35 cellular contexts compared by ENCODE assay signal in genomic region chr19:32029235-32029634, GRCh38.
"Had no signal": no experiment of that assay in that cellular context is flagged by ENCODE, and none has a peak within 500 bp of the region (broad histone marks: within the 10 kb centered on the region; RNA-seq: fewer than 3 reads in every experiment).

No MANE protein-coding gene starts in this region.

- H3K4me1 ChIP-seq: adrenal gland, body of pancreas, breast epithelium had no signal

- ATAC-seq: activated CD8-positive, alpha-beta T cell treated with anti-CD3 and anti-CD28 coated beads for 36 hours; activated naive CD4-positive, alpha-beta T cell treated with anti-CD3 and anti-CD28 coated beads, Interleukin-2, amount 50 U/mL, for 72 hours; activated T-cell treated with anti-CD3 and anti-CD28 coated beads, Interleukin-2, amount 50 U/mL, for 4 hours; activated T-cell treated with anti-CD3 and anti-CD28 coated beads, Interleukin-2, amount 50 U/mL, for 72 hours; activated T-helper 17 cell treated with anti-CD3 and anti-CD28 coated beads, Interleukin-2, amount 50 U/mL, for 72 hours; body of pancreas had no signal

- H3K27me3 ChIP-seq: adrenal gland, body of pancreas, brain microvascular endothelial cell had no signal

- H3K4me3 ChIP-seq: adrenal gland, body of pancreas, breast epithelium had no signal

- H3K36me3 Mint-ChIP-seq: activated CD4-positive, alpha-beta memory T cell treated with anti-CD3 and anti-CD28 coated beads for 36 hours; activated naive CD4-positive, alpha-beta T cell treated with anti-CD3 and anti-CD28 coated beads, Interleukin-2, amount 50 U/mL, for 72 hours; activated naive CD8-positive, alpha-beta T cell treated with anti-CD3 and anti-CD28 coated beads for 36 hours had no signal

- H3K9me3 ChIP-seq: adrenal gland, body of pancreas, breast epithelium had no signal

- H3K27me3 Mint-ChIP-seq: activated B cell treated with CpG ODN at 0.5 μM for 24 hours; activated CD4-positive, alpha-beta T cell treated with anti-CD3 and anti-CD28 coated beads, Interleukin-2, amount 10 ng/mL, durations not matched to agents 24 days and 14 days; activated naive CD8-positive, alpha-beta T cell treated with anti-CD3 and anti-CD28 coated beads for 36 hours had no signal

- DNase-seq: activated B cell treated with CpG ODN at 0.5 μM for 24 hours; activated CD4-positive, alpha-beta memory T cell treated with anti-CD3 and anti-CD28 coated beads for 36 hours; activated CD4-positive, alpha-beta T cell treated with anti-CD3 and anti-CD28 coated beads for 4 hours; activated CD4-positive, alpha-beta T cell treated with anti-CD3 and anti-CD28 coated beads, Interleukin-2, amount 10 ng/mL, durations not matched to agents 24 days and 14 days; activated CD4-positive, alpha-beta T cell treated with anti-CD3 and anti-CD28 coated beads, Interleukin-2, amount 50 U/mL, for 1 hour; activated CD4-positive, alpha-beta T cell treated with anti-CD3 and anti-CD28 coated beads, Interleukin-2, amount 50 U/mL, for 4 hours; activated CD4-positive, CD25-positive, alpha-beta regulatory T cell treated with anti-CD3 and anti-CD28 coated beads, Interleukin-2, amount 50 U/mL, for 72 hours; activated CD8-positive, alpha-beta memory T cell treated with anti-CD3 and anti-CD28 coated beads, Interleukin-2, amount 50 U/mL, for 4 hours; activated CD8-positive, alpha-beta T cell treated with anti-CD3 and anti-CD28 coated beads for 36 hours; activated effector memory CD4-positive, alpha-beta T cell treated with anti-CD3 and anti-CD28 coated beads, Interleukin-2, amount 50 U/mL, for 16 hours; activated gamma-delta T cell treated with Interleukin-2 at 50 U/mL for 16 hours; activated naive CD4-positive, alpha-beta T cell; activated naive CD4-positive, alpha-beta T cell treated with anti-CD3 and anti-CD28 coated beads for 36 hours; activated naive CD4-positive, alpha-beta T cell treated with anti-CD3 and anti-CD28 coated beads, Interleukin-2, amount 50 U/mL, for 16 hours; activated naive CD8-positive, alpha-beta T cell treated with anti-CD3 and anti-CD28 coated beads for 36 hours; activated T-cell treated with anti-CD3 and anti-CD28 coated beads for 4 hours; activated T-cell treated with anti-CD3 and anti-CD28 coated beads, Interleukin-2, amount 50 U/mL, for 1 hour; activated T-cell treated with anti-CD3 and anti-CD28 coated beads, Interleukin-2, amount 50 U/mL, for 4 hours; activated T-cell treated with anti-CD3 and anti-CD28 coated beads, Interleukin-2, amount 50 U/mL, for 72 hours; adrenal gland; amniotic stem cell; aorta; body of pancreas; brain microvascular endothelial cell; central memory CD4-positive, alpha-beta T cell; T-helper 1 cell; T-helper 2 cell; T-helper 9 cell; WERI-Rb-1 had no signal

- H3K36me3 ChIP-seq: adrenal gland, brain microvascular endothelial cell, breast epithelium, WERI-Rb-1 had no signal

- H3K4me1 Mint-ChIP-seq: activated B cell treated with CpG ODN at 0.5 μM for 24 hours; activated CD4-positive, alpha-beta T cell treated with anti-CD3 and anti-CD28 coated beads, Interleukin-2, amount 10 ng/mL, durations not matched to agents 24 days and 14 days; activated naive CD8-positive, alpha-beta T cell treated with anti-CD3 and anti-CD28 coated beads for 36 hours; activated T-helper 17 cell treated with anti-CD3 and anti-CD28 coated beads, Interleukin-2, amount 50 U/mL, for 72 hours had no signal

- H3K9me3 Mint-ChIP-seq: activated CD8-positive, alpha-beta T cell treated with anti-CD3 and anti-CD28 coated beads for 36 hours had no signal

- H3K27ac ChIP-seq: adrenal gland, body of pancreas, brain microvascular endothelial cell, breast epithelium, WERI-Rb-1 had no signal

- H3K4me3 Mint-ChIP-seq: activated B cell treated with CpG ODN at 0.5 μM for 24 hours; activated CD4-positive, alpha-beta memory T cell treated with anti-CD3 and anti-CD28 coated beads for 36 hours; activated CD4-positive, alpha-beta T cell treated with anti-CD3 and anti-CD28 coated beads, Interleukin-2, amount 10 ng/mL, durations not matched to agents 24 days and 14 days; activated CD8-positive, alpha-beta T cell treated with anti-CD3 and anti-CD28 coated beads for 36 hours; activated naive CD4-positive, alpha-beta T cell treated with anti-CD3 and anti-CD28 coated beads for 36 hours; activated naive CD8-positive, alpha-beta T cell treated with anti-CD3 and anti-CD28 coated beads for 36 hours; activated T-cell treated with anti-CD3 and anti-CD28 coated beads, Interleukin-2, amount 50 U/mL, for 4 hours; activated T-cell treated with anti-CD3 and anti-CD28 coated beads, Interleukin-2, amount 50 U/mL, for 72 hours; activated T-helper 1 cell treated with anti-CD3 and anti-CD28 coated beads, Interleukin-12 subunit alpha, Interleukin-12 subunit beta, Interleukin-2, Interleukin-4 antibody, amounts not matched to agents 30 ng/mL and 10 ng/mL and 1 ng/mL, durations not matched to agents 14 hours and 24 hours and 36 hours; activated T-helper 17 cell treated with anti-CD3 and anti-CD28 coated beads, Interleukin-2, amount 50 U/mL, for 72 hours; T-helper 1 cell treated with Interleukin-12 subunit alpha and Interleukin-12 subunit beta and Interleukin-4 antibody, amounts not matched to agents 30 μg/mL and 1 μg/mL, for 36 hours; T-helper 2 cell treated with Interferon-gamma antibody and Interleukin-4, amounts not matched to agents 5 μg/mL and 100 μg/mL, for 36 hours had no signal

- H3K27ac Mint-ChIP-seq: activated B cell treated with CpG ODN at 0.5 μM for 24 hours; activated CD4-positive, alpha-beta memory T cell treated with anti-CD3 and anti-CD28 coated beads for 36 hours; activated CD4-positive, alpha-beta T cell treated with anti-CD3 and anti-CD28 coated beads, Interleukin-2, amount 10 ng/mL, durations not matched to agents 24 days and 14 days; activated CD8-positive, alpha-beta T cell treated with anti-CD3 and anti-CD28 coated beads for 36 hours; activated naive CD4-positive, alpha-beta T cell treated with anti-CD3 and anti-CD28 coated beads for 36 hours; activated naive CD4-positive, alpha-beta T cell treated with anti-CD3 and anti-CD28 coated beads, Interleukin-2, amount 50 U/mL, for 72 hours; activated naive CD8-positive, alpha-beta T cell treated with anti-CD3 and anti-CD28 coated beads for 36 hours; activated T-cell treated with anti-CD3 and anti-CD28 coated beads, Interleukin-2, amount 50 U/mL, for 72 hours; activated T-helper 1 cell treated with anti-CD3 and anti-CD28 coated beads, Interleukin-12 subunit alpha, Interleukin-12 subunit beta, Interleukin-2, Interleukin-4 antibody, amounts not matched to agents 30 ng/mL and 10 ng/mL and 1 ng/mL, durations not matched to agents 14 hours and 24 hours and 36 hours; activated T-helper 17 cell treated with anti-CD3 and anti-CD28 coated beads, Interleukin-2, amount 50 U/mL, for 72 hours; T-helper 1 cell treated with Interleukin-12 subunit alpha and Interleukin-12 subunit beta and Interleukin-4 antibody, amounts not matched to agents 30 μg/mL and 1 μg/mL, for 36 hours; T-helper 2 cell treated with Interferon-gamma antibody and Interleukin-4, amounts not matched to agents 5 μg/mL and 100 μg/mL, for 36 hours had no signal
